ENCODE assay signal across 6 cellular contexts in the genomic region with DNA sequence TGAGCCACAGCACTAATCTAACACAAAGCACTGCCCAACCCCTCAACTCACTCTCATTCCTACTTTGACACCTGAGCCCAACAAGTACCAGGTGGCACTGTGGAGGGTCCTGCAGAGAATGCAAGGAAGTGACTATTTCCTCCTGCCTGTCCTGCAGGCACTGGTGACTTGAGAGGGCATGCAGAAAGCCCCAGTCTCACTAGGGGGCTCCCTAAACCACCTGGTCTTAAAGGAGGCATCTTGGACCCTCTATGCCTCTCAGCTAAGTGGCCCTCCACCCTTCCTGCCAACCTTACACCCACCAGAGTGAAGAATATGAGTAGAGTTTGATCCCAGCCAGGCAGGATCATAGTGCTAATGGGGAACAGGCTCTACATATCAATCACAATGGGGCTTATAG. TPM values are rescaled to one million over a fixed set of nuclear protein-coding genes. Genes with fewer than 3 reads are reported as not detected.
DNase-seq lines count a peak whose midpoint lies in the region; ATAC-seq, FAIRE-seq and TF ChIP-seq lines count a peak whose summit lies in the region.

No MANE protein-coding gene starts in this region.

- no peaks in the 10 kb centered on the region for H3K27me3 Mint-ChIP-seq in CD8-positive, alpha-beta T cell (ENCODE audit: low read depth)

- H3K9me3 Mint-ChIP-seq in CD8-positive, alpha-beta T cell = no peaks in the 10 kb centered on the region

- no peak overlapping the region for H3K27ac ChIP-seq in HL-60 (replicated peaks)
- no peak overlapping the region for H3K27ac ChIP-seq in CD8-positive, alpha-beta T cell (ENCODE audit: low read depth, low read length)

- H3K9me3 ChIP-seq in CD8-positive, alpha-beta T cell (ENCODE audit: low read length) = no peaks in the 10 kb centered on the region

- H3K4me1 Mint-ChIP-seq in CD8-positive, alpha-beta T cell (ENCODE audit: low read depth) = peaks cover 2% of the 10 kb centered on the region

- ATAC-seq in CD8-positive, alpha-beta T cell = no peak

- no peaks in the 10 kb centered on the region for H3K36me3 ChIP-seq in bronchial epithelial cell (ENCODE audit: control insufficient read depth, insufficient read depth, low read length)
- no peaks in the 10 kb centered on the region for H3K36me3 ChIP-seq in CD8-positive, alpha-beta T cell (ENCODE audit: insufficient read depth, low read length)

- POLR2A ChIA-PET in CD8-positive, alpha-beta T cell (lab: Charles Lee) = interaction anchor here (7.6 kb wide), 1 partner anchor 37 kb away, joined by 76 read pairs; a partner anchor contains a TSS

- TF ChIP-seq CTCF in AG09309 (IDR thresholded peaks at IDR 0.05; ENCODE audit: control insufficient read depth, insufficient read depth, low read depth, low read length, missing control alignments) (peak; percentile 45), HL-60 (IDR thresholded peaks at IDR 0.05; ENCODE audit: insufficient read depth, low read length) (peak; percentile 51), bronchial epithelial cell (IDR thresholded peaks at IDR 0.05; ENCODE audit: insufficient read depth, low read length, severe bottlenecking) (peak; percentile 54)
- no peak for TF ChIP-seq CTCF in CD8-positive, alpha-beta T cell (IDR thresholded peaks at IDR 0.05)

- DNase-seq in AG09309 (ENCODE audit: low read depth) = no peak
- peak in 1 of 2 experiments; percentile 45 for DNase-seq in HL-60 (ENCODE audit: low read depth in 1 of 2, low spot score in 1 of 2)
- peak; percentile 32 for DNase-seq in bronchial epithelial cell (ENCODE audit: low read depth)
- DNase-seq in NK-92 (lab: John Stamatoyannopoulos, UW; ENCODE audit: unreplicated experiment) = no peak
- no peak for DNase-seq in activated effector memory CD4-positive, alpha-beta T cell treated with anti-CD3 and anti-CD28 coated beads, Interleukin-2, amount 50 U/mL, for 16 hours
- no peak for DNase-seq in CD8-positive, alpha-beta T cell

- H3K27me3 ChIP-seq in HL-60 (ENCODE audit: insufficient read depth, poor library complexity, severe bottlenecking) (no peaks in the 10 kb centered on the region), bronchial epithelial cell (ENCODE audit: control insufficient read depth, insufficient read depth, low read length) (no peaks in the 10 kb centered on the region)
- H3K27me3 ChIP-seq in CD8-positive, alpha-beta T cell (ENCODE audit: insufficient read depth, low read length) = no peaks in the 10 kb centered on the region

- H3K36me3 Mint-ChIP-seq in CD8-positive, alpha-beta T cell = no peaks in the 10 kb centered on the region

- no peaks in the 10 kb centered on the region for H3K4me1 ChIP-seq in CD8-positive, alpha-beta T cell (ENCODE audit: insufficient read depth, low read length)

- H3K4me3 ChIP-seq in AG09309 (ENCODE audit: control insufficient read depth, low read depth, low read length) (no peak overlapping the region), HL-60 (replicated peaks; ENCODE audit: insufficient read depth, low read length) (no peak overlapping the region), bronchial epithelial cell (ENCODE audit: low read depth, low read length) (no peak overlapping the region)
- H3K4me3 ChIP-seq in CD8-positive, alpha-beta T cell (ENCODE audit: low read depth, low read length) = no peak overlapping the region

- no peak overlapping the region for H3K4me3 Mint-ChIP-seq in CD8-positive, alpha-beta T cell

- CTCF ChIA-PET in CD8-positive, alpha-beta T cell (lab: Charles Lee) = interaction anchor here (0.6 to 14.8 kb wide), 7 partner anchors 9 to 651 kb away, joined by 3 to 416 read pairs (median 5); a partner anchor contains a TSS

- intact Hi-C loops in CD8-positive, alpha-beta T cell (cut with DNase I, micrococcal nuclease) = no loop called here

- H3K27ac Mint-ChIP-seq in CD8-positive, alpha-beta T cell = no peak overlapping the region

- FAIRE-seq in bronchial epithelial cell (lab: Jason Lieb, UNC) = no peak

RNA-seq across cellular contexts. Expression of a gene that starts 15.2 kb away (rescaled TPM):
- total RNA-seq in bronchial epithelial cell = 0.79 and 1.2 TPM in 2 replicates
- total RNA-seq in CD8-positive, alpha-beta T cell = 1 to 10 TPM; 4.1 to 5.5 TPM

RNA-seq across cellular contexts. Expression of a gene that starts 27.4 kb away (rescaled TPM):
- 0.53 and 0.64 TPM in 2 replicates for total RNA-seq in bronchial epithelial cell
- 100 to 1,000 TPM; 196 to 206 TPM for total RNA-seq in CD8-positive, alpha-beta T cell

RNA-seq across cellular contexts. Expression of a gene that starts 28.6 kb away (rescaled TPM):
- total RNA-seq in bronchial epithelial cell = 0.13 and 0.26 TPM in 2 replicates
- not detected for total RNA-seq in CD8-positive, alpha-beta T cell

RNA-seq across cellular contexts. Expression of a gene that starts 38.1 kb away (rescaled TPM):
- 19.5 and 21.6 TPM in 2 replicates for total RNA-seq in bronchial epithelial cell
- under 1 TPM; 0.71 to 1.00 TPM for total RNA-seq in CD8-positive, alpha-beta T cell

RNA-seq across cellular contexts. Expression of a gene that starts 41.5 kb away (rescaled TPM):
- not detected in 2 replicates for total RNA-seq in bronchial epithelial cell
- total RNA-seq in CD8-positive, alpha-beta T cell = under 1 TPM in 1 of 2 experiments, not detected in 1; 0.17 TPM

Comparison
In these comparisons a context has a peak if more than half of its experiments do, and no peak if none do; other contexts are left out.
1. RNA of a gene that starts 27.4 kb away (total RNA-seq): 196 to 206 TPM in CD8-positive, alpha-beta T cell; 0.53 to 0.64 TPM in bronchial epithelial cell; every median in the first group is over 100 times any median in the second.